1 cellular context compared by ENCODE assay signal in the genomic region with DNA sequence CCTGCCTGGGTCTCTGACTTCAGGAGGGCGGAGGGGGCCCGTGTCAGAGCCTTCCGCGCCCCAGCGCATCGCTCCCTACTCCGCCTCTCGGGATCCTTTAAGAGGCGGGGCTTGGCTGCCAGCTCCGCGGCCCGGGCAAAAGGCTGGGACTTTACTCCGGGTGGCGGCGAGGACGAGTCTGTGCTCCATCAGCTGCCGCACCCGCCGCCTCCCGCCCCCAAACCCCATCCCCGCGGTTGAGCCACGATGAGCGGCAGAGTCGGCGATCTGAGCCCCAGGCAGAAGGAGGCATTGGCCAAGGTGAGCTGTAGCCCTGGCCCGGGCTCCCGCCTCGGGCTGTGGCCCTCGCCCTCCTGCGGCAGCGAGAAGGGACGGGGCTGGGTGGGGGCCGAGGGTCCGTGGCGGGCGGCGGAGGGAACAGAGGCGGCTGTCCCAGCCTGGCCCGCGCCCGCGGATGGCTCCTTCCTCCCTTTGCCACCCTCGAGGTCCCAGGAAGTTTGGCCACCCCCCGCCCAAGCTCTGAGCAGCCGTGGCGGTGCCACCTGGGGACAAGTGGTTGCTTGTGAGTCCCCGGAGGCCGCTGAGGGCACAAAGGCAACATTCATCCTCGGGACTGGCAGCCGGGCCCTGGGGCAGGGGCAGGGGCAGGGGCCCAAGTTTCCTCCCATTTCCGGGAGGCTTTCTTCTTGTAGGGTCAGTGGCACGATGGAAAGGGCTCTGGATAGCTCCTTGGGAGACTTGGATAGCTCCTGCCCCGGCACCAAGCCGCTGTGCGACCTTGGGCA.
TF ChIP-seq lines count a peak whose summit lies in the region.

Gene SEC14L2, plus strand, starts transcription at position 148 of the 785 bp plus-strand sequence. Its CDS starts 99 bp downstream, at position 247.

TF ChIP-seq in HepG2, 621 proteins besides CTCF, POLR2A, EP300 and RAD21 (continued from another document and continues in another):
- TF ChIP-seq, protein P1, sequence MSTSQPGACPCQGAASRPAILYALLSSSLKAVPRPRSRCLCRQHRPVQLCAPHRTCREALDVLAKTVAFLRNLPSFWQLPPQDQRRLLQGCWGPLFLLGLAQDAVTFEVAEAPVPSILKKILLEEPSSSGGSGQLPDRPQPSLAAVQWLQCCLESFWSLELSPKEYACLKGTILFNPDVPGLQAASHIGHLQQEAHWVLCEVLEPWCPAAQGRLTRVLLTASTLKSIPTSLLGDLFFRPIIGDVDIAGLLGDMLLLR (CRISPR knock-in tag; IDR thresholded peaks at IDR 0.05) = no peak
- TF ChIP-seq, protein P2, sequence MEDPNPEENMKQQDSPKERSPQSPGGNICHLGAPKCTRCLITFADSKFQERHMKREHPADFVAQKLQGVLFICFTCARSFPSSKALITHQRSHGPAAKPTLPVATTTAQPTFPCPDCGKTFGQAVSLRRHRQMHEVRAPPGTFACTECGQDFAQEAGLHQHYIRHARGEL (CRISPR knock-in tag; IDR thresholded peaks at IDR 0.05) = 0 out of 2 replicates have a peak, but pooled peaks have one; percentile 25
- TF ChIP-seq ZNF530 (CRISPR knock-in tag; IDR thresholded peaks at IDR 0.05; ENCODE audit: low read depth) (no peak), ZNF34 (CRISPR knock-in tag; IDR thresholded peaks at IDR 0.05; ENCODE audit: borderline replicate concordance) (no peak), ZNF256 (CRISPR knock-in tag; conservative IDR thresholded peaks at IDR 0.05) (no peak), MTF1 (CRISPR knock-in tag; IDR thresholded peaks at IDR 0.05) (no peak), ZNF629 (CRISPR knock-in tag; conservative IDR thresholded peaks at IDR 0.05) (no peak), AGO2 (optimal IDR thresholded peaks at IDR 0.05; ENCODE audit: low read depth, low read length) (peak; percentile 88), ZNF230 (CRISPR knock-in tag; IDR thresholded peaks at IDR 0.05) (no peak), ZBTB38 (CRISPR knock-in tag; IDR thresholded peaks at IDR 0.05) (0 out of 2 replicates have a peak, but pooled peaks have one; percentile 53), ZNF354B (CRISPR knock-in tag; IDR thresholded peaks at IDR 0.05) (no peak), SOX6 (IDR thresholded peaks at IDR 0.05) (no peak), SOX6 (CRISPR knock-in tag; IDR thresholded peaks at IDR 0.05) (peak; percentile 30), ZNF607 (CRISPR knock-in tag; IDR thresholded peaks at IDR 0.05; ENCODE audit: borderline replicate concordance) (peak; percentile 62; the same call in 1 of the 2 replicates), IRF9 (CRISPR knock-in tag; IDR thresholded peaks at IDR 0.05; ENCODE audit: borderline replicate concordance) (no peak), ZFP36L1 (CRISPR knock-in tag; IDR thresholded peaks at IDR 0.05) (no peak), ZNF335 (CRISPR knock-in tag; IDR thresholded peaks at IDR 0.05) (0 out of 2 replicates have a peak, but pooled peaks have one; percentile 48), HOXA3 (CRISPR knock-in tag; IDR thresholded peaks at IDR 0.05) (0 out of 2 replicates have a peak, but pooled peaks have one; percentile 11), ZBTB20 (CRISPR knock-in tag; IDR thresholded peaks at IDR 0.05; ENCODE audit: borderline replicate concordance, low read depth) (no peak), SALL1 (CRISPR knock-in tag; IDR thresholded peaks at IDR 0.05) (no peak), ZNF274 (CRISPR knock-in tag; IDR thresholded peaks at IDR 0.05) (no peak), ZIK1 (CRISPR knock-in tag; IDR thresholded peaks at IDR 0.05; ENCODE audit: borderline replicate concordance, low read depth) (no peak), BCL6 (CRISPR knock-in tag; IDR thresholded peaks at IDR 0.05) (no peak), TARDBP (CRISPR knock-in tag; IDR thresholded peaks at IDR 0.05) (no peak), SNRNP70 (IDR thresholded peaks at IDR 0.05; ENCODE audit: low read depth, low read length) (no peak), STAT5B (CRISPR knock-in tag; IDR thresholded peaks at IDR 0.05) (no peak), NFKBIZ (CRISPR knock-in tag; IDR thresholded peaks at IDR 0.05) (no peak), ZBTB3 (CRISPR knock-in tag; IDR thresholded peaks at IDR 0.05; ENCODE audit: borderline replicate concordance, low read depth) (no peak), CBX2 (IDR thresholded peaks at IDR 0.05; ENCODE audit: low read depth, low read length) (no peak), CBX2 (CRISPR knock-in tag; IDR thresholded peaks at IDR 0.05; ENCODE audit: low read depth) (no peak), BRCA1 (CRISPR knock-in tag; IDR thresholded peaks at IDR 0.05) (no peak), PRPF4 (IDR thresholded peaks at IDR 0.05; ENCODE audit: low read depth, low read length, poor library complexity, severe bottlenecking) (no peak), TRIM24 (CRISPR knock-in tag; IDR thresholded peaks at IDR 0.05) (no peak), TBP (CRISPR knock-in tag; IDR thresholded peaks at IDR 0.05) (no peak), CC2D1A (CRISPR knock-in tag; IDR thresholded peaks at IDR 0.05) (no peak), KMT2A (CRISPR knock-in tag; IDR thresholded peaks at IDR 0.05) (no peak), ZNF547 (CRISPR knock-in tag; IDR thresholded peaks at IDR 0.05) (no peak), MED1 (CRISPR knock-in tag; IDR thresholded peaks at IDR 0.05) (no peak), ZNF263 (CRISPR knock-in tag; IDR thresholded peaks at IDR 0.05) (no peak), JUND (CRISPR knock-in tag; IDR thresholded peaks at IDR 0.05) (no peak), WIZ (CRISPR knock-in tag; IDR thresholded peaks at IDR 0.05) (no peak), KLF16 (CRISPR knock-in tag; IDR thresholded peaks at IDR 0.05) (no peak), ZNF564 (CRISPR knock-in tag; IDR thresholded peaks at IDR 0.05) (no peak), RCOR2 (CRISPR knock-in tag; IDR thresholded peaks at IDR 0.05) (no peak), FOXC1 (CRISPR knock-in tag; IDR thresholded peaks at IDR 0.05; ENCODE audit: borderline replicate concordance) (no peak), CREM (IDR thresholded peaks at IDR 0.05) (no peak), CREM (CRISPR knock-in tag; IDR thresholded peaks at IDR 0.05) (no peak), ZNF33B (CRISPR knock-in tag; IDR thresholded peaks at IDR 0.05) (no peak), TRAFD1 (CRISPR knock-in tag; IDR thresholded peaks at IDR 0.05; ENCODE audit: borderline replicate concordance) (no peak), ATF5 (CRISPR knock-in tag; IDR thresholded peaks at IDR 0.05; ENCODE audit: low read depth) (no peak)
- TF ChIP-seq, protein P3, sequence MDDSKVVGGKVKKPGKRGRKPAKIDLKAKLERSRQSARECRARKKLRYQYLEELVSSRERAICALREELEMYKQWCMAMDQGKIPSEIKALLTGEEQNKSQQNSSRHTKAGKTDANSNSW (CRISPR knock-in tag; IDR thresholded peaks at IDR 0.05; ENCODE audit: borderline replicate concordance) = no peak
- TF ChIP-seq, protein P4, sequence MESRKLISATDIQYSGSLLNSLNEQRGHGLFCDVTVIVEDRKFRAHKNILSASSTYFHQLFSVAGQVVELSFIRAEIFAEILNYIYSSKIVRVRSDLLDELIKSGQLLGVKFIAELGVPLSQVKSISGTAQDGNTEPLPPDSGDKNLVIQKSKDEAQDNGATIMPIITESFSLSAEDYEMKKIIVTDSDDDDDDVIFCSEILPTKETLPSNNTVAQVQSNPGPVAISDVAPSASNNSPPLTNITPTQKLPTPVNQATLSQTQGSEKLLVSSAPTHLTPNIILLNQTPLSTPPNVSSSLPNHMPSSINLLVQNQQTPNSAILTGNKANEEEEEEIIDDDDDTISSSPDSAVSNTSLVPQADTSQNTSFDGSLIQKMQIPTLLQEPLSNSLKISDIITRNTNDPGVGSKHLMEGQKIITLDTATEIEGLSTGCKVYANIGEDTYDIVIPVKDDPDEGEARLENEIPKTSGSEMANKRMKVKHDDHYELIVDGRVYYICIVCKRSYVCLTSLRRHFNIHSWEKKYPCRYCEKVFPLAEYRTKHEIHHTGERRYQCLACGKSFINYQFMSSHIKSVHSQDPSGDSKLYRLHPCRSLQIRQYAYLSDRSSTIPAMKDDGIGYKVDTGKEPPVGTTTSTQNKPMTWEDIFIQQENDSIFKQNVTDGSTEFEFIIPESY (CRISPR knock-in tag; IDR thresholded peaks at IDR 0.05) = no peak
- TF ChIP-seq, protein P5, sequence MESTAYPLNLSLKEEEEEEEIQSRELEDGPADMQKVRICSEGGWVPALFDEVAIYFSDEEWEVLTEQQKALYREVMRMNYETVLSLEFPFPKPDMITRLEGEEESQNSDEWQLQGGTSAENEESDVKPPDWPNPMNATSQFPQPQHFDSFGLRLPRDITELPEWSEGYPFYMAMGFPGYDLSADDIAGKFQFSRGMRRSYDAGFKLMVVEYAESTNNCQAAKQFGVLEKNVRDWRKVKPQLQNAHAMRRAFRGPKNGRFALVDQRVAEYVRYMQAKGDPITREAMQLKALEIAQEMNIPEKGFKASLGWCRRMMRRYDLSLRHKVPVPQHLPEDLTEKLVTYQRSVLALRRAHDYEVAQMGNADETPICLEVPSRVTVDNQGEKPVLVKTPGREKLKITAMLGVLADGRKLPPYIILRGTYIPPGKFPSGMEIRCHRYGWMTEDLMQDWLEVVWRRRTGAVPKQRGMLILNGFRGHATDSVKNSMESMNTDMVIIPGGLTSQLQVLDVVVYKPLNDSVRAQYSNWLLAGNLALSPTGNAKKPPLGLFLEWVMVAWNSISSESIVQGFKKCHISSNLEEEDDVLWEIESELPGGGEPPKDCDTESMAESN (CRISPR knock-in tag; conservative IDR thresholded peaks at IDR 0.05) = no peak
- TF ChIP-seq, protein P6, sequence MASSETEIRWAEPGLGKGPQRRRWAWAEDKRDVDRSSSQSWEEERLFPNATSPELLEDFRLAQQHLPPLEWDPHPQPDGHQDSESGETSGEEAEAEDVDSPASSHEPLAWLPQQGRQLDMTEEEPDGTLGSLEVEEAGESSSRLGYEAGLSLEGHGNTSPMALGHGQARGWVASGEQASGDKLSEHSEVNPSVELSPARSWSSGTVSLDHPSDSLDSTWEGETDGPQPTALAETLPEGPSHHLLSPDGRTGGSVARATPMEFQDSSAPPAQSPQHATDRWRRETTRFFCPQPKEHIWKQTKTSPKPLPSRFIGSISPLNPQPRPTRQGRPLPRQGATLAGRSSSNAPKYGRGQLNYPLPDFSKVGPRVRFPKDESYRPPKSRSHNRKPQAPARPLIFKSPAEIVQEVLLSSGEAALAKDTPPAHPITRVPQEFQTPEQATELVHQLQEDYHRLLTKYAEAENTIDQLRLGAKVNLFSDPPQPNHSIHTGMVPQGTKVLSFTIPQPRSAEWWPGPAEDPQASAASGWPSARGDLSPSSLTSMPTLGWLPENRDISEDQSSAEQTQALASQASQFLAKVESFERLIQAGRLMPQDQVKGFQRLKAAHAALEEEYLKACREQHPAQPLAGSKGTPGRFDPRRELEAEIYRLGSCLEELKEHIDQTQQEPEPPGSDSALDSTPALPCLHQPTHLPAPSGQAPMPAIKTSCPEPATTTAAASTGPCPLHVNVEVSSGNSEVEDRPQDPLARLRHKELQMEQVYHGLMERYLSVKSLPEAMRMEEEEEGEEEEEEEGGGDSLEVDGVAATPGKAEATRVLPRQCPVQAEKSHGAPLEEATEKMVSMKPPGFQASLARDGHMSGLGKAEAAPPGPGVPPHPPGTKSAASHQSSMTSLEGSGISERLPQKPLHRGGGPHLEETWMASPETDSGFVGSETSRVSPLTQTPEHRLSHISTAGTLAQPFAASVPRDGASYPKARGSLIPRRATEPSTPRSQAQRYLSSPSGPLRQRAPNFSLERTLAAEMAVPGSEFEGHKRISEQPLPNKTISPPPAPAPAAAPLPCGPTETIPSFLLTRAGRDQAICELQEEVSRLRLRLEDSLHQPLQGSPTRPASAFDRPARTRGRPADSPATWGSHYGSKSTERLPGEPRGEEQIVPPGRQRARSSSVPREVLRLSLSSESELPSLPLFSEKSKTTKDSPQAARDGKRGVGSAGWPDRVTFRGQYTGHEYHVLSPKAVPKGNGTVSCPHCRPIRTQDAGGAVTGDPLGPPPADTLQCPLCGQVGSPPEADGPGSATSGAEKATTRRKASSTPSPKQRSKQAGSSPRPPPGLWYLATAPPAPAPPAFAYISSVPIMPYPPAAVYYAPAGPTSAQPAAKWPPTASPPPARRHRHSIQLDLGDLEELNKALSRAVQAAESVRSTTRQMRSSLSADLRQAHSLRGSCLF (CRISPR knock-in tag; IDR thresholded peaks at IDR 0.05; ENCODE audit: borderline replicate concordance) = no peak
- TF ChIP-seq, protein P7, sequence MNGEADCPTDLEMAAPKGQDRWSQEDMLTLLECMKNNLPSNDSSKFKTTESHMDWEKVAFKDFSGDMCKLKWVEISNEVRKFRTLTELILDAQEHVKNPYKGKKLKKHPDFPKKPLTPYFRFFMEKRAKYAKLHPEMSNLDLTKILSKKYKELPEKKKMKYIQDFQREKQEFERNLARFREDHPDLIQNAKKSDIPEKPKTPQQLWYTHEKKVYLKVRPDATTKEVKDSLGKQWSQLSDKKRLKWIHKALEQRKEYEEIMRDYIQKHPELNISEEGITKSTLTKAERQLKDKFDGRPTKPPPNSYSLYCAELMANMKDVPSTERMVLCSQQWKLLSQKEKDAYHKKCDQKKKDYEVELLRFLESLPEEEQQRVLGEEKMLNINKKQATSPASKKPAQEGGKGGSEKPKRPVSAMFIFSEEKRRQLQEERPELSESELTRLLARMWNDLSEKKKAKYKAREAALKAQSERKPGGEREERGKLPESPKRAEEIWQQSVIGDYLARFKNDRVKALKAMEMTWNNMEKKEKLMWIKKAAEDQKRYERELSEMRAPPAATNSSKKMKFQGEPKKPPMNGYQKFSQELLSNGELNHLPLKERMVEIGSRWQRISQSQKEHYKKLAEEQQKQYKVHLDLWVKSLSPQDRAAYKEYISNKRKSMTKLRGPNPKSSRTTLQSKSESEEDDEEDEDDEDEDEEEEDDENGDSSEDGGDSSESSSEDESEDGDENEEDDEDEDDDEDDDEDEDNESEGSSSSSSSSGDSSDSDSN (CRISPR knock-in tag; IDR thresholded peaks at IDR 0.05) = no peak; the same call in 1 of the 2 replicates
